11 cellular contexts compared by ENCODE assay signal in genomic region chr12:59087077-59087673, GRCh38.
DNase-seq lines count a peak whose midpoint lies in the region; TF ChIP-seq lines count a peak whose summit lies in the region.
"Had no signal": no experiment of that assay in that cellular context is flagged by ENCODE, and none has a peak within 500 bp of the region (broad histone marks: within the 10 kb centered on the region; RNA-seq: fewer than 3 reads in every experiment).

No MANE protein-coding gene starts in this region.

- H3K4me3 ChIP-seq in tibial artery = no peak overlapping the region

- DNase-seq in NCI-H1694 treated with DMSO at 0.1 percent for 48 hours (lab: John Stamatoyannopoulos, UW) = peak; percentile 19
- DNase-seq in NCI-H1694 (lab: John Stamatoyannopoulos, UW) = no peak
- peak; percentile 30 for DNase-seq in hepatic stellate cell (ENCODE audit: low spot score)
- DNase-seq in tibial artery = no peak
- no peak for DNase-seq in NCI-H128 (lab: John Stamatoyannopoulos, UW; ENCODE audit: unreplicated experiment)
- no peak for DNase-seq in NOMO-1 (lab: John Stamatoyannopoulos, UW; ENCODE audit: unreplicated experiment in 2 of 2)
- no peak for DNase-seq in NCI-H1436 treated with DMSO at 0.1 percent for 48 hours (lab: John Stamatoyannopoulos, UW)
- DNase-seq: activated CD4-positive, alpha-beta T cell treated with anti-CD3 and anti-CD28 coated beads, Interleukin-2, amount 10 ng/mL, durations not matched to agents 7 days and 5 days; NCI-H526 treated with DMSO at 0.1 percent for 48 hours had no signal

- no peaks in the 10 kb centered on the region for H3K9me3 ChIP-seq in tibial artery
- H3K9me3 ChIP-seq: neutrophil had no signal

- TF ChIP-seq CTCF in VCaP (conservative IDR thresholded peaks at IDR 0.05) (peak; percentile 79), tibial artery (IDR thresholded peaks at IDR 0.05) (peak; percentile 24 to 44)

- no peaks in the 10 kb centered on the region for H3K36me3 ChIP-seq in tibial artery
- H3K36me3 ChIP-seq: neutrophil had no signal

- intact Hi-C loops in tibial artery (cut with DNase I; ENCODE audit: low total_unique reads) = loop anchor here (10.0 kb wide), 1 partner anchor 742 kb away; no protein-coding TSS in a partner anchor

- H3K27me3 ChIP-seq in tibial artery = no peaks in the 10 kb centered on the region
- H3K27me3 ChIP-seq: neutrophil had no signal

- peaks cover 0 to 12% (median 4%) of the 10 kb centered on the region in 4 donors for H3K4me1 ChIP-seq in tibial artery

- H3K27ac ChIP-seq in VCaP (no peak overlapping the region), tibial artery (no peak overlapping the region)
- H3K27ac ChIP-seq: neutrophil had no signal

Comparison
In these comparisons a context has a peak if more than half of its experiments do, and no peak if none do; other contexts are left out.
1. DNase-seq: peak in NCI-H1694 treated with DMSO at 0.1 percent for 48 hours (single experiment) and hepatic stellate cell (single experiment); none in NCI-H1694 (single experiment), tibial artery (0 of 2), NCI-H128 (single experiment), NOMO-1 (0 of 2) and NCI-H1436 treated with DMSO at 0.1 percent for 48 hours (single experiment).